31 cellular contexts compared by ENCODE assay signal in genomic region chr6:18210707-18211106, GRCh38.
"Had no signal": no experiment of that assay in that cellular context is flagged by ENCODE, and none has a peak within 500 bp of the region (broad histone marks: within the 10 kb centered on the region; RNA-seq: fewer than 3 reads in every experiment).

No MANE protein-coding gene starts in this region.

- H3K36me3 Mint-ChIP-seq: activated naive CD4-positive, alpha-beta T cell treated with anti-CD3 and anti-CD28 coated beads, Interleukin-2, amount 50 U/mL, for 72 hours had no signal

- H3K9me3 Mint-ChIP-seq: activated CD4-positive, alpha-beta memory T cell treated with anti-CD3 and anti-CD28 coated beads, Interleukin-2, amount 10 ng/mL, durations not matched to agents 7 days and 5 days; activated CD4-positive, alpha-beta T cell treated with anti-CD3 and anti-CD28 coated beads, Interleukin-2, amount 10 ng/mL, durations not matched to agents 7 days and 5 days; activated naive CD4-positive, alpha-beta T cell treated with anti-CD3 and anti-CD28 coated beads, Interleukin-2, amount 10 ng/mL, durations not matched to agents 7 days and 5 days; activated naive CD4-positive, alpha-beta T cell treated with anti-CD3 and anti-CD28 coated beads, Interleukin-2, amount 50 U/mL, for 72 hours; activated naive CD8-positive, alpha-beta T cell treated with anti-CD3 and anti-CD28 coated beads, Interleukin-2, amount 10 ng/mL, durations not matched to agents 7 days and 5 days; activated T-cell treated with anti-CD3 and anti-CD28 coated beads, Interleukin-2, amount 50 U/mL, for 24 hours; activated T-cell treated with anti-CD3 and anti-CD28 coated beads, Interleukin-2, amount 50 U/mL, for 72 hours; brain; dendritic cell treated with granulocyte-macrophage colony-stimulating factor and Interleukin-4, amounts not matched to agents 40 ng/mL and 50 ng/mL, for 4 days; effector memory CD8-positive, alpha-beta T cell; T-helper 2 cell treated with Interferon-gamma antibody and Interleukin-4, amounts not matched to agents 5 μg/mL and 100 μg/mL, for 36 hours had no signal

- DNase-seq: activated CD4-positive, alpha-beta T cell treated with anti-CD3 and anti-CD28 coated beads for 1 hour; activated CD4-positive, alpha-beta T cell treated with anti-CD3 and anti-CD28 coated beads for 4 hours; activated CD4-positive, alpha-beta T cell treated with anti-CD3 and anti-CD28 coated beads, Interleukin-2, amount 50 U/mL, for 4 hours; activated CD8-positive, alpha-beta memory T cell treated with anti-CD3 and anti-CD28 coated beads, Interleukin-2, amount 50 U/mL, for 48 hours; activated gamma-delta T cell; activated naive CD4-positive, alpha-beta T cell; activated naive CD4-positive, alpha-beta T cell treated with anti-CD3 and anti-CD28 coated beads, Interleukin-2, amount 10 ng/mL, durations not matched to agents 7 days and 5 days; activated naive CD8-positive, alpha-beta T cell treated with anti-CD3 and anti-CD28 coated beads, Interleukin-2, amount 10 ng/mL, durations not matched to agents 7 days and 5 days; activated T-cell treated with anti-CD3 and anti-CD28 coated beads for 4 hours; activated T-cell treated with anti-CD3 and anti-CD28 coated beads, Interleukin-2, amount 50 U/mL, for 24 hours; central memory CD4-positive, alpha-beta T cell; effector CD4-positive, alpha-beta T cell; effector memory CD8-positive, alpha-beta T cell; erythroblast; foreskin keratinocyte; gastrocnemius medialis; glutamatergic neuron; T-helper 17 cell; T1000 had no signal

- H3K27ac ChIP-seq: ascending aorta, breast epithelium, coronary artery, esophagus muscularis mucosa, foreskin keratinocyte, gastrocnemius medialis had no signal

- H3K9me3 ChIP-seq: ascending aorta, breast epithelium, esophagus muscularis mucosa, gastrocnemius medialis had no signal

- ATAC-seq: foreskin keratinocyte, gastrocnemius medialis had no signal

- H3K27ac Mint-ChIP-seq: activated CD4-positive, alpha-beta memory T cell treated with anti-CD3 and anti-CD28 coated beads, Interleukin-2, amount 10 ng/mL, durations not matched to agents 7 days and 5 days; activated CD4-positive, alpha-beta T cell treated with anti-CD3 and anti-CD28 coated beads, Interleukin-2, amount 10 ng/mL, durations not matched to agents 7 days and 5 days; activated naive CD4-positive, alpha-beta T cell treated with anti-CD3 and anti-CD28 coated beads, Interleukin-2, amount 50 U/mL, for 72 hours; activated naive CD8-positive, alpha-beta T cell treated with anti-CD3 and anti-CD28 coated beads, Interleukin-2, amount 10 ng/mL, durations not matched to agents 7 days and 5 days; activated T-cell treated with anti-CD3 and anti-CD28 coated beads, Interleukin-2, amount 50 U/mL, for 72 hours; brain; dendritic cell treated with granulocyte-macrophage colony-stimulating factor and Interleukin-4, amounts not matched to agents 40 ng/mL and 50 ng/mL, for 4 days; effector memory CD8-positive, alpha-beta T cell; T-helper 17 cell; T-helper 2 cell treated with Interferon-gamma antibody and Interleukin-4, amounts not matched to agents 5 μg/mL and 100 μg/mL, for 36 hours had no signal

- H3K4me1 ChIP-seq: breast epithelium, foreskin keratinocyte, gastrocnemius medialis had no signal

- H3K27me3 ChIP-seq: ascending aorta, breast epithelium, cardiac muscle cell, esophagus muscularis mucosa, foreskin keratinocyte, gastrocnemius medialis had no signal

- H3K36me3 ChIP-seq: cardiac muscle cell had no signal

- H3K27me3 Mint-ChIP-seq: activated CD4-positive, alpha-beta memory T cell treated with anti-CD3 and anti-CD28 coated beads, Interleukin-2, amount 10 ng/mL, durations not matched to agents 7 days and 5 days; activated CD4-positive, alpha-beta T cell treated with anti-CD3 and anti-CD28 coated beads, Interleukin-2, amount 10 ng/mL, durations not matched to agents 7 days and 5 days; activated naive CD4-positive, alpha-beta T cell treated with anti-CD3 and anti-CD28 coated beads, Interleukin-2, amount 10 ng/mL, durations not matched to agents 7 days and 5 days; activated naive CD8-positive, alpha-beta T cell treated with anti-CD3 and anti-CD28 coated beads, Interleukin-2, amount 10 ng/mL, durations not matched to agents 7 days and 5 days; activated T-cell treated with anti-CD3 and anti-CD28 coated beads, Interleukin-2, amount 50 U/mL, for 24 hours; brain; dendritic cell treated with granulocyte-macrophage colony-stimulating factor and Interleukin-4, amounts not matched to agents 40 ng/mL and 50 ng/mL, for 4 days; effector memory CD8-positive, alpha-beta T cell; T-helper 17 cell had no signal

- H3K4me3 ChIP-seq: ascending aorta, breast epithelium, cardiac muscle cell, coronary artery, esophagus muscularis mucosa, gastrocnemius medialis had no signal

- H3K4me3 Mint-ChIP-seq: activated CD4-positive, alpha-beta memory T cell treated with anti-CD3 and anti-CD28 coated beads, Interleukin-2, amount 10 ng/mL, durations not matched to agents 7 days and 5 days; activated CD4-positive, alpha-beta T cell treated with anti-CD3 and anti-CD28 coated beads, Interleukin-2, amount 10 ng/mL, durations not matched to agents 7 days and 5 days; activated naive CD4-positive, alpha-beta T cell treated with anti-CD3 and anti-CD28 coated beads, Interleukin-2, amount 10 ng/mL, durations not matched to agents 7 days and 5 days; activated naive CD8-positive, alpha-beta T cell treated with anti-CD3 and anti-CD28 coated beads, Interleukin-2, amount 10 ng/mL, durations not matched to agents 7 days and 5 days; activated T-cell treated with anti-CD3 and anti-CD28 coated beads, Interleukin-2, amount 50 U/mL, for 24 hours; activated T-cell treated with anti-CD3 and anti-CD28 coated beads, Interleukin-2, amount 50 U/mL, for 72 hours; brain; dendritic cell treated with granulocyte-macrophage colony-stimulating factor and Interleukin-4, amounts not matched to agents 40 ng/mL and 50 ng/mL, for 4 days; effector memory CD8-positive, alpha-beta T cell; T-helper 17 cell; T-helper 2 cell treated with Interferon-gamma antibody and Interleukin-4, amounts not matched to agents 5 μg/mL and 100 μg/mL, for 36 hours had no signal
